In genomic region chr2:172380436-172381274, GRCh38 we compare ENCODE assay signal across 13 cellular contexts. TPM values are rescaled to one million over a fixed set of nuclear protein-coding genes. Genes with fewer than 3 reads are reported as not detected.
DNase-seq lines count a peak whose midpoint lies in the region; ATAC-seq and TF ChIP-seq lines count a peak whose summit lies in the region.
"Had no signal": no experiment of that assay in that cellular context is flagged by ENCODE, and none has a peak within 500 bp of the region (broad histone marks: within the 10 kb centered on the region; RNA-seq: fewer than 3 reads in every experiment).

No MANE protein-coding gene starts in this region.

- no peak overlapping the region for H2AFZ ChIP-seq in mammary epithelial cell (ENCODE audit: low read depth, low read length)
- H2AFZ ChIP-seq in MM.1S (ENCODE audit: low read length): no peak overlapping the region

- in situ Hi-C loops in G401 (cut with HindIII; ENCODE audit: low sequenced_read_pairs) (no loop called here), mammary epithelial cell (cut with MboI; ENCODE audit: low sequenced_read_pairs in 2 of 2) (no loop called here)

- H3K27ac Mint-ChIP-seq in naive thymus-derived CD4-positive, alpha-beta T cell: no peak overlapping the region
- H3K27ac Mint-ChIP-seq: activated CD4-positive, alpha-beta memory T cell treated with anti-CD3 and anti-CD28 coated beads, Interleukin-2, amount 10 ng/mL, durations not matched to agents 7 days and 5 days; activated naive CD4-positive, alpha-beta T cell treated with anti-CD3 and anti-CD28 coated beads, Interleukin-2, amount 50 U/mL, for 24 hours had no signal

- POLR2A ChIA-PET in naive thymus-derived CD4-positive, alpha-beta T cell (lab: Charles Lee): no interaction called here

- TF ChIP-seq CTCF in mammary epithelial cell (conservative IDR thresholded peaks at IDR 0.05 in 1 of 2, IDR thresholded peaks at IDR 0.05 in 1 of 2; ENCODE audit: extremely low read depth in 1 of 2, insufficient read depth in 1 of 2, low read depth in 1 of 2, low read length in 2 of 2) (no peak), MM.1S (IDR thresholded peaks at IDR 0.05; ENCODE audit: low read length) (no peak)

- peak; percentile 75 for ATAC-seq in naive thymus-derived CD4-positive, alpha-beta T cell
- ATAC-seq: gastroesophageal sphincter had no signal

- H3K79me2 ChIP-seq in mammary epithelial cell (ENCODE audit: insufficient read depth, low read length) (no peaks in the 10 kb centered on the region), MM.1S (ENCODE audit: low read length) (no peaks in the 10 kb centered on the region)

- H3K36me3 Mint-ChIP-seq in naive thymus-derived CD4-positive, alpha-beta T cell: peaks cover 0 to 4% (median 3%) of the 10 kb centered on the region in 5 donors
- H3K36me3 Mint-ChIP-seq: activated naive CD4-positive, alpha-beta T cell treated with anti-CD3 and anti-CD28 coated beads, Interleukin-2, amount 50 U/mL, for 24 hours had no signal

- 1 to 2% methylated on average over 8 of the region's 8 CpGs for WGBS in ectodermal cell, 2 experiments
- 91% methylated on average over 8 of the region's 8 CpGs for WGBS in mammary epithelial cell (ENCODE audit: low coverage, missing lambda C conversion rate)

- BruUV-seq in mammary epithelial cell (replicated peaks; lab: Mats Ljungman, UMichigan): no TSS peak

- intact Hi-C loops in naive thymus-derived CD4-positive, alpha-beta T cell (cut with micrococcal nuclease): no loop called here
- intact Hi-C loops in mammary epithelial cell (cut with micrococcal nuclease): no loop called here

- H3K27me3 Mint-ChIP-seq in naive thymus-derived CD4-positive, alpha-beta T cell: no peaks in the 10 kb centered on the region

- CTCF ChIA-PET in naive thymus-derived CD4-positive, alpha-beta T cell (lab: Charles Lee): interaction anchor here (0.6 kb wide), 1 partner anchor 160 kb away, joined by 3 read pairs; no protein-coding TSS in a partner anchor
- CTCF ChIA-PET in mammary epithelial cell (lab: Charles Lee; ENCODE audit: low non-redundant PET): no interaction called here

- no peak overlapping the region for H3K4me3 Mint-ChIP-seq in naive thymus-derived CD4-positive, alpha-beta T cell
- H3K4me3 Mint-ChIP-seq: activated CD4-positive, alpha-beta memory T cell treated with anti-CD3 and anti-CD28 coated beads, Interleukin-2, amount 10 ng/mL, durations not matched to agents 7 days and 5 days; activated naive CD4-positive, alpha-beta T cell treated with anti-CD3 and anti-CD28 coated beads, Interleukin-2, amount 50 U/mL, for 24 hours had no signal

- no peaks in the 10 kb centered on the region for H4K20me1 ChIP-seq in mammary epithelial cell (ENCODE audit: insufficient read depth, low read length)
- no peaks in the 10 kb centered on the region for H4K20me1 ChIP-seq in MM.1S (ENCODE audit: insufficient read depth, low read length)

- H3K9ac ChIP-seq in mammary epithelial cell (ENCODE audit: insufficient read depth, low read length) (no peak overlapping the region), MM.1S (ENCODE audit: low read length) (no peak overlapping the region)

- H3K4me1 ChIP-seq in ectodermal cell (ENCODE audit: control insufficient read depth, insufficient read depth, low read length) (peaks cover 13% of the 10 kb centered on the region), mammary epithelial cell (ENCODE audit: insufficient read depth, low read length) (no peaks in the 10 kb centered on the region), MM.1S (ENCODE audit: low read length) (no peaks in the 10 kb centered on the region)
- H3K4me1 ChIP-seq in naive thymus-derived CD4-positive, alpha-beta T cell (ENCODE audit: control insufficient read depth in 2 of 2, insufficient read depth in 2 of 2, low read length in 2 of 2): no peaks in the 10 kb centered on the region
- H3K4me1 ChIP-seq: gastroesophageal sphincter had no signal

- H3K27ac ChIP-seq in ectodermal cell (ENCODE audit: insufficient read depth, low read depth, low read length, poor library complexity, severe bottlenecking): peak overlapping the region; percentile 88
- no peak overlapping the region for H3K27ac ChIP-seq in naive thymus-derived CD4-positive, alpha-beta T cell (ENCODE audit: low read depth, low read length)
- no peak overlapping the region for H3K27ac ChIP-seq in mammary epithelial cell (ENCODE audit: insufficient read depth, low read depth, low read length)
- no peak overlapping the region for H3K27ac ChIP-seq in MM.1S (ENCODE audit: low read length)
- H3K27ac ChIP-seq: coronary artery, gastroesophageal sphincter had no signal

- dilution Hi-C loops in mammary epithelial cell (cut with HindIII; ENCODE audit: low sequenced_read_pairs): no loop called here

- H3K9me2 ChIP-seq in MM.1S (replicated peaks; ENCODE audit: insufficient read depth, low read length): no peaks in the 10 kb centered on the region

- H3K27me3 ChIP-seq in ectodermal cell (ENCODE audit: control insufficient read depth, insufficient read depth, low read length, poor library complexity, severe bottlenecking) (no peaks in the 10 kb centered on the region), mammary epithelial cell (ENCODE audit: insufficient read depth, low read length) (no peaks in the 10 kb centered on the region), MM.1S (replicated peaks; ENCODE audit: insufficient read depth, low read length) (no peaks in the 10 kb centered on the region)
- H3K27me3 ChIP-seq in naive thymus-derived CD4-positive, alpha-beta T cell (ENCODE audit: control insufficient read depth in 2 of 2, insufficient read depth in 2 of 2, low read length in 2 of 2): no peaks in the 10 kb centered on the region
- H3K27me3 ChIP-seq: gastroesophageal sphincter had no signal

- H3K9me3 ChIP-seq in ectodermal cell (ENCODE audit: control insufficient read depth, low read length) (no peaks in the 10 kb centered on the region), mammary epithelial cell (replicated peaks; ENCODE audit: insufficient read depth, low read length) (no peaks in the 10 kb centered on the region), MM.1S (replicated peaks; ENCODE audit: insufficient read depth, low read length) (no peaks in the 10 kb centered on the region)
- H3K9me3 ChIP-seq in naive thymus-derived CD4-positive, alpha-beta T cell (ENCODE audit: control insufficient read depth in 2 of 3, low read length in 3 of 3): peaks cover 0 to 8% (median 0%) of the 10 kb centered on the region in 3 experiments

- H3K36me3 ChIP-seq in ectodermal cell (ENCODE audit: control insufficient read depth, insufficient read depth, low read length) (no peaks in the 10 kb centered on the region), mammary epithelial cell (ENCODE audit: insufficient read depth, low read length) (no peaks in the 10 kb centered on the region), MM.1S (replicated peaks; ENCODE audit: insufficient read depth, low read length) (no peaks in the 10 kb centered on the region)
- H3K36me3 ChIP-seq in naive thymus-derived CD4-positive, alpha-beta T cell (ENCODE audit: control insufficient read depth in 2 of 3, insufficient read depth in 3 of 3, low read length in 3 of 3): no peaks in the 10 kb centered on the region
- H3K36me3 ChIP-seq: gastroesophageal sphincter had no signal

- H3K4me2 ChIP-seq in mammary epithelial cell (ENCODE audit: insufficient read depth, low read depth, low read length) (no peak overlapping the region), MM.1S (ENCODE audit: low read depth, low read length) (no peak overlapping the region)

- peaks cover 0 to 18% (median 4%) of the 10 kb centered on the region in 11 donors for H3K9me3 Mint-ChIP-seq in naive thymus-derived CD4-positive, alpha-beta T cell
- H3K9me3 Mint-ChIP-seq: activated naive CD4-positive, alpha-beta T cell treated with anti-CD3 and anti-CD28 coated beads, Interleukin-2, amount 50 U/mL, for 24 hours had no signal

- H3K4me3 ChIP-seq in ectodermal cell (ENCODE audit: insufficient read depth, low read depth, low read length): no peak overlapping the region
- H3K4me3 ChIP-seq in naive thymus-derived CD4-positive, alpha-beta T cell (ENCODE audit: low read length): no peak overlapping the region
- no peak overlapping the region for H3K4me3 ChIP-seq in mammary epithelial cell (replicated peaks in 1 of 3; ENCODE audit: insufficient read depth in 1 of 3, low read depth in 2 of 3, low read length in 3 of 3)
- H3K4me3 ChIP-seq in MM.1S (ENCODE audit: low read length): no peak overlapping the region
- H3K4me3 ChIP-seq: coronary artery, gastroesophageal sphincter had no signal

- peak; percentile 17 for DNase-seq in GF-D8 (lab: John Stamatoyannopoulos, UW)
- DNase-seq in NOMO-1 (lab: John Stamatoyannopoulos, UW; ENCODE audit: unreplicated experiment in 2 of 2): peak; percentile 91 to 98
- DNase-seq in naive thymus-derived CD4-positive, alpha-beta T cell: no peak
- DNase-seq in Ammon's horn (ENCODE audit: low spot score): no peak
- no peak for DNase-seq in G401 (ENCODE audit: low spot score)
- no peak for DNase-seq in mammary epithelial cell
- no peak for DNase-seq in MM.1S
- DNase-seq: activated CD4-positive, alpha-beta memory T cell treated with anti-CD3 and anti-CD28 coated beads, Interleukin-2, amount 10 ng/mL, durations not matched to agents 7 days and 5 days; NCI-H510A had no signal

- peaks cover 0 to 7% (median 0%) of the 10 kb centered on the region in 7 donors for H3K4me1 Mint-ChIP-seq in naive thymus-derived CD4-positive, alpha-beta T cell
- H3K4me1 Mint-ChIP-seq: activated CD4-positive, alpha-beta memory T cell treated with anti-CD3 and anti-CD28 coated beads, Interleukin-2, amount 10 ng/mL, durations not matched to agents 7 days and 5 days; activated naive CD4-positive, alpha-beta T cell treated with anti-CD3 and anti-CD28 coated beads, Interleukin-2, amount 50 U/mL, for 24 hours had no signal

- no peaks in the 10 kb centered on the region for H3F3A ChIP-seq in MM.1S (ENCODE audit: insufficient read depth, low read length)

RNA-seq across cellular contexts. Expression of gene ITGA6, which starts 46.7 kb away (rescaled TPM):
- 67.1 TPM for polyA plus RNA-seq in ectodermal cell (2013, experiment 1 of 4)
- 58.2 TPM for polyA plus RNA-seq in ectodermal cell (2013, experiment 2 of 4)
- 42.1 TPM for polyA plus RNA-seq in ectodermal cell (2013, experiment 3 of 4)
- 50.8 TPM for polyA plus RNA-seq in ectodermal cell (2013, experiment 4 of 4)
- 100 to 1,000 TPM in 4 of 5 experiments, 10 to 100 TPM in 1; 13.1 to 179 (median 135) TPM for total RNA-seq in naive thymus-derived CD4-positive, alpha-beta T cell
- polyA plus RNA-seq in naive thymus-derived CD4-positive, alpha-beta T cell: 100 to 1,000 TPM in 1 of 2 donors, 10 to 100 TPM in 1; 98.9 to 102 TPM
- total RNA-seq in G401 (2014; rRNA removed; shearing (Covaris generic)): 8.2 and 9.3 TPM in 2 replicates
- total RNA-seq in mammary epithelial cell: 100 to 1,000 TPM; 562 to 887 TPM
- polyA plus RNA-seq in mammary epithelial cell: 134 TPM
- 741 TPM for polyA minus RNA-seq in mammary epithelial cell

Comparison
In these comparisons a context has a peak if more than half of its experiments do, and no peak if none do; other contexts are left out.
1. DNase-seq: peak in GF-D8 (single experiment) and NOMO-1 (2 of 2); none in naive thymus-derived CD4-positive, alpha-beta T cell (0 of 9), Ammon's horn (single experiment), G401 (single experiment), mammary epithelial cell (single experiment) and MM.1S (single experiment).